Comparison of ENCODE assay signal across 22 cellular contexts in genomic region chr5:112918679-112919078, GRCh38. TPM values are rescaled to one million over a fixed set of nuclear protein-coding genes. Genes with fewer than 3 reads are reported as not detected.
DNase-seq lines count a peak whose midpoint lies in the region; ATAC-seq and TF ChIP-seq lines count a peak whose summit lies in the region.
"Had no signal": no experiment of that assay in that cellular context is flagged by ENCODE, and none has a peak within 500 bp of the region (broad histone marks: within the 10 kb centered on the region; RNA-seq: fewer than 3 reads in every experiment).

No MANE protein-coding gene starts in this region.

- no peak overlapping the region for H3K4me3 ChIP-seq in endodermal cell (ENCODE audit: low read length)
- H3K4me3 ChIP-seq: adrenal gland, hepatocyte, left lung, uterus had no signal

- H3K27me3 ChIP-seq in endodermal cell (ENCODE audit: control insufficient read depth, insufficient read depth, low read length, poor library complexity, severe bottlenecking): peaks cover 14% of the 10 kb centered on the region
- H3K27me3 ChIP-seq: adrenal gland, hepatocyte, left lung, uterus had no signal

- H3K9me3 ChIP-seq in endodermal cell (ENCODE audit: control insufficient read depth, low read length): no peaks in the 10 kb centered on the region
- H3K9me3 ChIP-seq: adrenal gland, left lung, uterus had no signal

- H3K36me3 ChIP-seq in endodermal cell (ENCODE audit: control insufficient read depth, insufficient read depth, low read length): peaks cover 42% of the 10 kb centered on the region
- H3K36me3 ChIP-seq: uterus had no signal

- H3K4me1 Mint-ChIP-seq in activated naive CD8-positive, alpha-beta T cell (ENCODE audit: low read depth): peaks cover 68% of the 10 kb centered on the region
- peaks cover 60% of the 10 kb centered on the region for H3K4me1 Mint-ChIP-seq in activated naive CD8-positive, alpha-beta T cell treated with anti-CD3 and anti-CD28 coated beads for 36 hours
- H3K4me1 Mint-ChIP-seq in glutamatergic neuron (ENCODE audit: low read depth, unreplicated experiment) (peaks cover 33% of the 10 kb centered on the region), endodermal cell (peaks cover 21% of the 10 kb centered on the region)
- H3K4me1 Mint-ChIP-seq in stimulated activated naive B cell treated with anti-CD40 and anti-IgM and Interleukin-4, amounts not matched to agents 10 μg/mL and 1 μg/mL and 100 μg/mL, for 72 hours: peaks cover 43 to 70% of the 10 kb centered on the region in 2 donors

- TF ChIP-seq CTCF in glutamatergic neuron (IDR thresholded peaks at IDR 0.05; ENCODE audit: partially characterized antibody, unreplicated experiment) (no peak), endodermal cell (conservative IDR thresholded peaks at IDR 0.05) (no peak)

- no peaks in the 10 kb centered on the region for H3K27me3 Mint-ChIP-seq in activated naive CD8-positive, alpha-beta T cell
- H3K27me3 Mint-ChIP-seq in activated naive CD8-positive, alpha-beta T cell treated with anti-CD3 and anti-CD28 coated beads for 36 hours: no peaks in the 10 kb centered on the region
- H3K27me3 Mint-ChIP-seq in glutamatergic neuron (ENCODE audit: unreplicated experiment): peaks cover 6% of the 10 kb centered on the region
- H3K27me3 Mint-ChIP-seq in stimulated activated naive B cell treated with anti-CD40 and anti-IgM and Interleukin-4, amounts not matched to agents 10 μg/mL and 1 μg/mL and 100 μg/mL, for 72 hours: no peaks in the 10 kb centered on the region
- peaks cover 14% of the 10 kb centered on the region for H3K27me3 Mint-ChIP-seq in endodermal cell (ENCODE audit: insufficient read depth)
- H3K27me3 Mint-ChIP-seq: naive thymus-derived CD4-positive, alpha-beta T cell had no signal

- H3K9ac ChIP-seq in endodermal cell (ENCODE audit: extremely low read depth, low read length, poor library complexity, severe bottlenecking): no peak overlapping the region
- H3K9ac ChIP-seq: KMS-11 had no signal

- peaks cover 9% of the 10 kb centered on the region for H3K36me3 Mint-ChIP-seq in activated naive CD8-positive, alpha-beta T cell
- peaks cover 39% of the 10 kb centered on the region for H3K36me3 Mint-ChIP-seq in activated naive CD8-positive, alpha-beta T cell treated with anti-CD3 and anti-CD28 coated beads for 36 hours
- H3K36me3 Mint-ChIP-seq in glutamatergic neuron (ENCODE audit: unreplicated experiment) (no peaks in the 10 kb centered on the region), endodermal cell (ENCODE audit: low read depth) (peaks cover 41% of the 10 kb centered on the region)
- peaks cover 39 to 46% of the 10 kb centered on the region in 2 donors for H3K36me3 Mint-ChIP-seq in stimulated activated naive B cell treated with anti-CD40 and anti-IgM and Interleukin-4, amounts not matched to agents 10 μg/mL and 1 μg/mL and 100 μg/mL, for 72 hours

- DNase-seq in activated naive CD8-positive, alpha-beta T cell treated with anti-CD3 and anti-CD28 coated beads for 36 hours: no peak
- DNase-seq in M059J (ENCODE audit: low read depth) (peak; percentile 65), glutamatergic neuron (no peak), T-helper 1 cell (no peak), endodermal cell (no peak)
- DNase-seq in stimulated activated naive B cell treated with anti-CD40 and anti-IgM and Interleukin-4, amounts not matched to agents 10 μg/mL and 1 μg/mL and 100 μg/mL, for 72 hours: no peak
- DNase-seq: activated CD4-positive, alpha-beta T cell treated with anti-CD3 and anti-CD28 coated beads for 1 hour; activated T-cell treated with anti-CD3 and anti-CD28 coated beads for 4 hours; adrenal gland; left lung; naive thymus-derived CD4-positive, alpha-beta T cell; NCI-H1694 treated with DMSO at 0.1 percent for 48 hours; NCI-H510A treated with DMSO at 0.1 percent for 48 hours; PC-3; stimulated activated CD4-positive, alpha-beta T cell treated with anti-CD3 and anti-CD28 coated beads, Interleukin-4, amount 100 ng/mL, for 4 hours; uterus had no signal

- H3K27ac Mint-ChIP-seq in activated naive CD8-positive, alpha-beta T cell: peak overlapping the region; percentile 51
- H3K27ac Mint-ChIP-seq in activated naive CD8-positive, alpha-beta T cell treated with anti-CD3 and anti-CD28 coated beads for 36 hours: no peak overlapping the region
- H3K27ac Mint-ChIP-seq in glutamatergic neuron (ENCODE audit: unreplicated experiment) (peak overlapping the region; percentile 35), endodermal cell (no peak overlapping the region)
- H3K27ac Mint-ChIP-seq in stimulated activated naive B cell treated with anti-CD40 and anti-IgM and Interleukin-4, amounts not matched to agents 10 μg/mL and 1 μg/mL and 100 μg/mL, for 72 hours: peak overlapping the region; percentile 47

- H3K27ac ChIP-seq in endodermal cell (ENCODE audit: low read depth, low read length): no peak overlapping the region
- H3K27ac ChIP-seq: hepatocyte, KMS-11, uterus had no signal

- ATAC-seq in stimulated activated naive B cell treated with anti-CD40 and anti-IgM and Interleukin-4, amounts not matched to agents 10 μg/mL and 1 μg/mL and 100 μg/mL, for 72 hours (replicated peaks): no peak
- no peak for ATAC-seq in HG02798 (IDR thresholded peaks at IDR 0.05; ENCODE audit: poor library complexity, unreplicated experiment)
- ATAC-seq: esophagus mucosa; left lung; naive thymus-derived CD4-positive, alpha-beta T cell; PC-3; sciatic nerve had no signal

- 80 to 89% methylated on average over 1 of the region's 1 CpG for WGBS in endodermal cell (ENCODE audit: insufficient coverage in 1 of 2, insufficient read length in 1 of 2), 2 experiments

- H3K4me1 ChIP-seq in endodermal cell (ENCODE audit: control insufficient read depth, insufficient read depth, low read length): peaks cover 6% of the 10 kb centered on the region

- H3K9me3 Mint-ChIP-seq in activated naive CD8-positive, alpha-beta T cell (ENCODE audit: low read depth): no peaks in the 10 kb centered on the region
- no peaks in the 10 kb centered on the region for H3K9me3 Mint-ChIP-seq in activated naive CD8-positive, alpha-beta T cell treated with anti-CD3 and anti-CD28 coated beads for 36 hours
- H3K9me3 Mint-ChIP-seq in glutamatergic neuron (ENCODE audit: unreplicated experiment): peaks cover 10% of the 10 kb centered on the region
- H3K9me3 Mint-ChIP-seq in stimulated activated naive B cell treated with anti-CD40 and anti-IgM and Interleukin-4, amounts not matched to agents 10 μg/mL and 1 μg/mL and 100 μg/mL, for 72 hours: no peaks in the 10 kb centered on the region
- H3K9me3 Mint-ChIP-seq in endodermal cell: no peaks in the 10 kb centered on the region

- H3K4me3 Mint-ChIP-seq in activated naive CD8-positive, alpha-beta T cell: peak overlapping the region; percentile 14
- no peak overlapping the region for H3K4me3 Mint-ChIP-seq in activated naive CD8-positive, alpha-beta T cell treated with anti-CD3 and anti-CD28 coated beads for 36 hours
- H3K4me3 Mint-ChIP-seq in glutamatergic neuron (ENCODE audit: unreplicated experiment) (peak overlapping the region; percentile 63), endodermal cell (no peak overlapping the region)
- no peak overlapping the region for H3K4me3 Mint-ChIP-seq in stimulated activated naive B cell treated with anti-CD40 and anti-IgM and Interleukin-4, amounts not matched to agents 10 μg/mL and 1 μg/mL and 100 μg/mL, for 72 hours

RNA-seq across cellular contexts. Expression of gene REEP5, which starts 3.3 kb away (rescaled TPM):
- 10 to 100 TPM; 40.0 to 45.3 TPM for total RNA-seq in activated naive CD8-positive, alpha-beta T cell treated with anti-CD3 and anti-CD28 coated beads for 36 hours
- total RNA-seq in M059J (2014; rRNA removed; shearing (Covaris generic)): 37.3 and 38.5 TPM in 2 replicates
- 108 TPM for total RNA-seq in glutamatergic neuron (ENCODE audit: unreplicated experiment)
- 10 to 100 TPM; 42.1 to 42.3 TPM for total RNA-seq in endodermal cell
- polyA plus RNA-seq in endodermal cell (2013, experiment 1 of 2): 36.2 TPM
- polyA plus RNA-seq in endodermal cell (2013, experiment 2 of 2): 31.8 TPM

RNA-seq across cellular contexts. Expression of gene SRP19, which starts 57.6 kb away (rescaled TPM):
- 10 to 100 TPM; 66.5 to 67.3 TPM for total RNA-seq in activated naive CD8-positive, alpha-beta T cell treated with anti-CD3 and anti-CD28 coated beads for 36 hours
- 110 and 166 TPM in 2 replicates for total RNA-seq in M059J (2014; rRNA removed; shearing (Covaris generic))
- 54.8 TPM for total RNA-seq in glutamatergic neuron (ENCODE audit: unreplicated experiment)
- total RNA-seq in endodermal cell: 10 to 100 TPM; 65.4 to 65.7 TPM
- 82.5 TPM for polyA plus RNA-seq in endodermal cell (2013, experiment 1 of 2)
- polyA plus RNA-seq in endodermal cell (2013, experiment 2 of 2): 71.9 TPM

RNA-seq across cellular contexts. Expression of gene DCP2, which starts 57.9 kb away (rescaled TPM):
- total RNA-seq in activated naive CD8-positive, alpha-beta T cell treated with anti-CD3 and anti-CD28 coated beads for 36 hours: 10 to 100 TPM; 78.0 to 78.7 TPM
- 16.8 and 27.8 TPM in 2 replicates for total RNA-seq in M059J (2014; rRNA removed; shearing (Covaris generic))
- 117 TPM for total RNA-seq in glutamatergic neuron (ENCODE audit: unreplicated experiment)
- 100 to 1,000 TPM; 152 to 154 TPM for total RNA-seq in endodermal cell
- 29.1 TPM for polyA plus RNA-seq in endodermal cell (2013, experiment 1 of 2)
- 41.9 TPM for polyA plus RNA-seq in endodermal cell (2013, experiment 2 of 2)

Comparison
In these comparisons a context has a peak if more than half of its experiments do, and no peak if none do; other contexts are left out.
1. H3K27ac Mint-ChIP-seq: peak in activated naive CD8-positive, alpha-beta T cell (single experiment), glutamatergic neuron (single experiment) and stimulated activated naive B cell treated with anti-CD40 and anti-IgM and Interleukin-4, amounts not matched to agents 10 μg/mL and 1 μg/mL and 100 μg/mL, for 72 hours (single experiment); none in activated naive CD8-positive, alpha-beta T cell treated with anti-CD3 and anti-CD28 coated beads for 36 hours (single experiment) and endodermal cell (single experiment).
2. H3K4me3 Mint-ChIP-seq: peak in activated naive CD8-positive, alpha-beta T cell (single experiment) and glutamatergic neuron (single experiment); none in activated naive CD8-positive, alpha-beta T cell treated with anti-CD3 and anti-CD28 coated beads for 36 hours (single experiment), stimulated activated naive B cell treated with anti-CD40 and anti-IgM and Interleukin-4, amounts not matched to agents 10 μg/mL and 1 μg/mL and 100 μg/mL, for 72 hours (0 of 2) and endodermal cell (single experiment).